In genomic region chr1:205497351-205497750, GRCh38 we compare ENCODE assay signal across 21 cellular contexts. TPM values are rescaled to one million over a fixed set of nuclear protein-coding genes. Genes with fewer than 3 reads are reported as not detected.
DNase-seq lines count a peak whose midpoint lies in the region; ATAC-seq and TF ChIP-seq lines count a peak whose summit lies in the region.
"Had no signal": no experiment of that assay in that cellular context is flagged by ENCODE, and none has a peak within 500 bp of the region (broad histone marks: within the 10 kb centered on the region; RNA-seq: fewer than 3 reads in every experiment).

No MANE protein-coding gene starts in this region.

- peaks cover 20% of the 10 kb centered on the region for H3K4me1 ChIP-seq in hepatocyte (ENCODE audit: insufficient read depth)
- H3K4me1 ChIP-seq in left lung = peaks cover 3 to 14% of the 10 kb centered on the region in 2 donors

- ATAC-seq in left lung = no peak
- ATAC-seq in HG03565 (IDR thresholded peaks at IDR 0.05; ENCODE audit: unreplicated experiment) = no peak
- ATAC-seq: CD8-positive, alpha-beta T cell; foreskin keratinocyte; SK-N-SH treated with all-trans-retinoic acid at 6 μM for 48 hours had no signal

- WGBS in hepatocyte (ENCODE audit: low lambda C conversion rate, missing lambda C conversion rate) = 83% methylated on average over 7 of the region's 7 CpGs

- no peak overlapping the region for H2AFZ ChIP-seq in hepatocyte

- no peaks in the 10 kb centered on the region for H3K9me3 ChIP-seq in hepatocyte (ENCODE audit: low read depth)
- no peaks in the 10 kb centered on the region for H3K9me3 ChIP-seq in left lung
- H3K9me3 ChIP-seq: spleen had no signal

- H3K36me3 ChIP-seq in hepatocyte (replicated peaks; ENCODE audit: insufficient read depth, low read depth) (no peaks in the 10 kb centered on the region), left lung (no peaks in the 10 kb centered on the region)
- H3K36me3 ChIP-seq: cardiac muscle cell, spleen had no signal

- H3K79me2 ChIP-seq in hepatocyte = no peaks in the 10 kb centered on the region

- no peaks in the 10 kb centered on the region for H3K27me3 ChIP-seq in hepatocyte
- H3K27me3 ChIP-seq in left lung = peaks cover 0 to 22% of the 10 kb centered on the region in 2 donors
- H3K27me3 ChIP-seq: cardiac muscle cell had no signal

- H4K20me1 ChIP-seq in hepatocyte (ENCODE audit: insufficient read depth, poor library complexity, severe bottlenecking) = no peaks in the 10 kb centered on the region

- H3K27ac ChIP-seq in hepatocyte = no peak overlapping the region
- no peak overlapping the region for H3K27ac ChIP-seq in left lung
- H3K27ac ChIP-seq: cardiac muscle cell, foreskin keratinocyte, spleen had no signal

- DNase-seq in DMS53 treated with DMSO at 0.1 percent for 48 hours (lab: John Stamatoyannopoulos, UW; ENCODE audit: unreplicated experiment) (peak; percentile 26), NCI-H187 (lab: John Stamatoyannopoulos, UW) (peak; percentile 56 to 74), NCI-H69 (lab: John Stamatoyannopoulos, UW) (peak; percentile 97), medulla oblongata (ENCODE audit: extremely low spot score) (peak; percentile 5), hepatocyte (ENCODE audit: low spot score) (no peak), SW480 (ENCODE audit: low spot score) (no peak), left lung (no peak)
- DNase-seq: activated CD4-positive, alpha-beta memory T cell treated with anti-CD3 and anti-CD28 coated beads for 36 hours; activated CD4-positive, CD25-positive, alpha-beta regulatory T cell; CD8-positive, alpha-beta T cell; foreskin keratinocyte; hypothalamus; islet precursor cell; NCI-H1694; spleen had no signal

- intact Hi-C loops in left lung (cut with DNase I) = no loop called here

- H3K4me3 ChIP-seq in hepatocyte (no peak overlapping the region), left lung (no peak overlapping the region)
- H3K4me3 ChIP-seq: cardiac muscle cell, lung, spleen had no signal

- H3K9me2 ChIP-seq in hepatocyte (replicated peaks; ENCODE audit: insufficient read depth) = no peaks in the 10 kb centered on the region

- H3K4me2 ChIP-seq in hepatocyte = no peak overlapping the region

- TF ChIP-seq CTCF in hepatocyte (IDR thresholded peaks at IDR 0.05; ENCODE audit: poor library complexity) = no peak
- TF ChIP-seq CTCF in left lung (IDR thresholded peaks at IDR 0.05) = no peak

RNA-seq across cellular contexts. Expression of gene CDK18, which starts 7.1 kb away (rescaled TPM):
- total RNA-seq in hepatocyte (4.5 and 8.0 TPM in 2 replicates), left lung (10 to 100 TPM; 19.7 to 30.1 TPM)
- polyA plus RNA-seq in hepatocyte = 16.7 and 20.0 TPM in 2 replicates

RNA-seq across cellular contexts. Expression of gene BLACAT1, which starts 41.5 kb away (rescaled TPM):
- 0.40 and 0.48 TPM in 2 replicates for total RNA-seq in hepatocyte
- polyA plus RNA-seq in hepatocyte = 0.35 and 0.58 TPM in 2 replicates
- 1 to 10 TPM in 1 of 2 donors, under 1 TPM in 1; 0.55 to 2.7 TPM for total RNA-seq in left lung
- total RNA-seq: CD8-positive, alpha-beta T cell; myocyte; RPMI7951 had no signal
- polyA plus RNA-seq: cardiac muscle cell had no signal

Comparison
In these comparisons a context has a peak if more than half of its experiments do, and no peak if none do; other contexts are left out.
1. DNase-seq: peak in DMS53 treated with DMSO at 0.1 percent for 48 hours (single experiment), NCI-H187 (2 of 2), NCI-H69 (single experiment) and medulla oblongata (single experiment); none in hepatocyte (single experiment), SW480 (single experiment) and left lung (0 of 2).